ENCODE assay signal across 13 cellular contexts in the genomic region with DNA sequence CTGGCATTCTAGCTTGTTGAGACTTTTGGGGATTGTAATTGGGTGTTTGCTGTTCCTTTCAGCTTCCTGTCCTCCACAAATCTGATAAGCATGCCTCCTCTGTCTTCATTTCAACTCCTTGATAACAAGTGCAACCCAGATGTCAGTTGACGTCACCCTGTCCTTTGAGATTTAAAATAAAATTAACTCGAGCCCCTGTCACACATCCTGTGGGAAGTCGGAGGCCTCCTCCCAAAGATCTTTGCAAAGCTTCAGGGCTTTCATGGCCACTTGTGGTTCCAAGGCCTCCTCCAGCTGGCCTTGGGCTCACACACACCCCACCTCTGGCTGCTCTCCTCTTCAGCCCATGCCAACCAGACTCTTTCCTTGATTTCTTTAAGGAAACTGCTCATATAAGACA.
"Had no signal": no experiment of that assay in that cellular context is flagged by ENCODE, and none has a peak within 500 bp of the region (broad histone marks: within the 10 kb centered on the region; RNA-seq: fewer than 3 reads in every experiment).

No MANE protein-coding gene starts in this region.

- H3K4me1 ChIP-seq: adrenal gland had no signal

- H3K36me3 ChIP-seq: adrenal gland had no signal

- H3K27ac ChIP-seq: adrenal gland had no signal

- ATAC-seq: activated CD8-positive, alpha-beta T cell treated with anti-CD3 and anti-CD28 coated beads, Interleukin-2, amount 10 ng/mL, durations not matched to agents 7 days and 5 days; left colon; mucosa of descending colon; WTC11 had no signal

- H3K36me3 Mint-ChIP-seq: WTC11 had no signal

- H3K9me3 ChIP-seq: adrenal gland, mucosa of descending colon had no signal

- H3K27me3 ChIP-seq: adrenal gland had no signal

- H3K27ac Mint-ChIP-seq: activated CD8-positive, alpha-beta T cell treated with anti-CD3 and anti-CD28 coated beads, Interleukin-2, amount 10 ng/mL, durations not matched to agents 7 days and 5 days; WTC11 had no signal

- H3K4me3 ChIP-seq: adrenal gland, mucosa of descending colon had no signal

- H3K4me1 Mint-ChIP-seq: central memory CD8-positive, alpha-beta T cell had no signal

- DNase-seq: activated CD4-positive, alpha-beta T cell treated with anti-CD3 and anti-CD28 coated beads for 48 hours; activated CD8-positive, alpha-beta memory T cell treated with anti-CD3 and anti-CD28 coated beads, Interleukin-2, amount 50 U/mL, for 48 hours; activated CD8-positive, alpha-beta T cell treated with anti-CD3 and anti-CD28 coated beads, Interleukin-2, amount 10 ng/mL, durations not matched to agents 7 days and 5 days; activated naive CD4-positive, alpha-beta T cell treated with anti-CD3 and anti-CD28 coated beads, Interleukin-2, amount 50 U/mL, for 16 hours; erythroblast; left colon; mucosa of descending colon; stimulated activated CD4-positive, alpha-beta T cell treated with anti-CD3 and anti-CD28 coated beads, Interleukin-4, amount 100 ng/mL, for 24 hours; SW 1271 had no signal

- H3K4me3 Mint-ChIP-seq: activated CD8-positive, alpha-beta T cell treated with anti-CD3 and anti-CD28 coated beads, Interleukin-2, amount 10 ng/mL, durations not matched to agents 7 days and 5 days; central memory CD8-positive, alpha-beta T cell; nephron; WTC11 had no signal

- H3K9me3 Mint-ChIP-seq: central memory CD8-positive, alpha-beta T cell; nephron had no signal
